In genomic region chr15:77959094-77959879, GRCh38 we compare ENCODE assay signal across 8 cellular contexts.
DNase-seq lines count a peak whose midpoint lies in the region; ATAC-seq and TF ChIP-seq lines count a peak whose summit lies in the region.

No MANE protein-coding gene starts in this region.

- TF ChIP-seq CTCF in GM12801 (IDR thresholded peaks at IDR 0.05; ENCODE audit: extremely low read depth, insufficient read length) (peak; percentile 19), lower leg skin (IDR thresholded peaks at IDR 0.05) (peak in 1 of 3 donors; percentile 51)

- no peak overlapping the region for H3K4me3 ChIP-seq in lower leg skin (ENCODE audit: low read depth, poor library complexity, severe bottlenecking)

- WGBS in lower leg skin, 2 donors: 11 to 12% methylated on average over 20 of the region's 20 CpGs

- ATAC-seq in HG02798 (IDR thresholded peaks at IDR 0.05; ENCODE audit: poor library complexity, unreplicated experiment): peak; percentile 89
- ATAC-seq in GM19328 (IDR thresholded peaks at IDR 0.05; ENCODE audit: unreplicated experiment): no peak

- DNase-seq in NCI-H345 treated with DMSO at 0.1 percent for 48 hours (lab: John Stamatoyannopoulos, UW; ENCODE audit: unreplicated experiment) (peak; percentile 33), cortex of kidney (lab: John Stamatoyannopoulos, UW) (peak; percentile 27), lower leg skin (ENCODE audit: low spot score in 2 of 2) (peak; percentile 72 to 96)
- DNase-seq in activated CD4-positive, alpha-beta T cell treated with anti-CD3 and anti-CD28 coated beads for 48 hours: peak; percentile 84
- peak; percentile 65 to 75 for DNase-seq in stimulated activated CD4-positive, alpha-beta T cell treated with anti-CD3 and anti-CD28 coated beads, Interleukin-4, amount 100 ng/mL, for 48 hours (ENCODE audit: low read depth in 2 of 2)

- no peak for TF ChIP-seq POLR2A in lower leg skin (IDR thresholded peaks at IDR 0.05)

- intact Hi-C loops in lower leg skin (cut with DNase I; ENCODE audit: low total_unique reads): no loop called here

Comparison
In these comparisons a context has a peak if more than half of its experiments do, and no peak if none do; other contexts are left out.
1. DNase-seq: peak in every context shown above with its lines; median percentile 84 in activated CD4-positive, alpha-beta T cell treated with anti-CD3 and anti-CD28 coated beads for 48 hours; 84 in lower leg skin; 70 in stimulated activated CD4-positive, alpha-beta T cell treated with anti-CD3 and anti-CD28 coated beads, Interleukin-4, amount 100 ng/mL, for 48 hours; 33 in NCI-H345 treated with DMSO at 0.1 percent for 48 hours; 27 in cortex of kidney.